ENCODE assay signal across 1 cellular context in genomic region chr11:69667619-69668604, GRCh38.
A peak's percentile ranks its signal among the peaks of the same experiment; 100 is the strongest.
TF ChIP-seq lines count a peak whose summit lies in the region.

No MANE protein-coding gene starts in this region.

TF ChIP-seq in HepG2, 621 proteins besides CTCF, POLR2A, EP300 and RAD21 (continued from another document and continues in another):
- TF ChIP-seq NFAT5 (CRISPR knock-in tag; IDR thresholded peaks at IDR 0.05) (peak; percentile 96), MIER2 (CRISPR knock-in tag; IDR thresholded peaks at IDR 0.05) (peak; percentile 68), ZNF598 (CRISPR knock-in tag; IDR thresholded peaks at IDR 0.05; ENCODE audit: borderline replicate concordance) (peak; percentile 81; the same call in 1 of the 2 replicates), RARG (CRISPR knock-in tag; IDR thresholded peaks at IDR 0.05; ENCODE audit: low read depth) (no peak), MTF2 (CRISPR knock-in tag; IDR thresholded peaks at IDR 0.05; ENCODE audit: borderline replicate concordance) (no peak), ZNF746 (CRISPR knock-in tag; IDR thresholded peaks at IDR 0.05) (peak; percentile 85), ZNF605 (CRISPR knock-in tag; IDR thresholded peaks at IDR 0.05) (peak; percentile 99), ELF1 (CRISPR knock-in tag; IDR thresholded peaks at IDR 0.05) (peak; percentile 78), HES4 (CRISPR knock-in tag; IDR thresholded peaks at IDR 0.05; ENCODE audit: borderline replicate concordance) (no peak; the same call in 1 of the 2 replicates), MLLT10 (CRISPR knock-in tag; IDR thresholded peaks at IDR 0.05) (no peak), ZNF777 (CRISPR knock-in tag; IDR thresholded peaks at IDR 0.05) (0 out of 2 replicates have a peak, but pooled peaks have one; percentile 71), HMG20A (CRISPR knock-in tag; IDR thresholded peaks at IDR 0.05; ENCODE audit: borderline replicate concordance) (peak; percentile 37; the same call in 1 of the 2 replicates), ZNF274 (CRISPR knock-in tag; IDR thresholded peaks at IDR 0.05) (peak; percentile 78; the same call in 1 of the 2 replicates), ZBTB20 (CRISPR knock-in tag; IDR thresholded peaks at IDR 0.05; ENCODE audit: borderline replicate concordance, low read depth) (peak; percentile 91; the same call in 1 of the 2 replicates), SMC3 (IDR thresholded peaks at IDR 0.05; ENCODE audit: low read length) (no peak), PHF8 (CRISPR knock-in tag; IDR thresholded peaks at IDR 0.05) (peak; percentile 57), ZNF747 (CRISPR knock-in tag; IDR thresholded peaks at IDR 0.05; ENCODE audit: borderline replicate concordance) (peak; percentile 95; the same call in 1 of the 2 replicates), ZNF546 (CRISPR knock-in tag; conservative IDR thresholded peaks at IDR 0.05) (no peak), GMEB1 (CRISPR knock-in tag; IDR thresholded peaks at IDR 0.05; ENCODE audit: borderline replicate concordance) (peak; percentile 59; the same call in 1 of the 2 replicates), ZNF768 (CRISPR knock-in tag; IDR thresholded peaks at IDR 0.05) (peak; percentile 61), ZNF879 (CRISPR knock-in tag; IDR thresholded peaks at IDR 0.05) (0 out of 2 replicates have a peak, but pooled peaks have one; percentile 23), MAFG (CRISPR knock-in tag; IDR thresholded peaks at IDR 0.05) (no peak), RFX5 (IDR thresholded peaks at IDR 0.05; ENCODE audit: low read depth, low read length) (peak; percentile 77; the same call in 1 of the 2 replicates), ZNF781 (CRISPR knock-in tag; IDR thresholded peaks at IDR 0.05; ENCODE audit: borderline replicate concordance, not compliant biosample characterization) (peak; percentile 37), ZC3H13 (CRISPR knock-in tag; IDR thresholded peaks at IDR 0.05) (no peak), ZNF564 (CRISPR knock-in tag; IDR thresholded peaks at IDR 0.05) (0 out of 2 replicates have a peak, but pooled peaks have one; percentile 65), MTA1 (CRISPR knock-in tag; IDR thresholded peaks at IDR 0.05; ENCODE audit: borderline replicate concordance) (peak; percentile 92; the same call in 1 of the 2 replicates), ZFP37 (CRISPR knock-in tag; IDR thresholded peaks at IDR 0.05; ENCODE audit: borderline replicate concordance) (peak; percentile 96; the same call in 1 of the 2 replicates), ZNF580 (CRISPR knock-in tag; IDR thresholded peaks at IDR 0.05; ENCODE audit: borderline replicate concordance, low read depth) (peak; percentile 93; the same call in 1 of the 2 replicates), SP4 (CRISPR knock-in tag; IDR thresholded peaks at IDR 0.05) (no peak), GLMP (CRISPR knock-in tag; IDR thresholded peaks at IDR 0.05; ENCODE audit: borderline replicate concordance) (no peak), PCBP1 (IDR thresholded peaks at IDR 0.05; ENCODE audit: borderline replicate concordance, low read depth, low read length) (no peak), ZFP90 (CRISPR knock-in tag; IDR thresholded peaks at IDR 0.05; ENCODE audit: borderline replicate concordance) (0 out of 2 replicates have a peak, but pooled peaks have one; percentile 21), NFYB (CRISPR knock-in tag; IDR thresholded peaks at IDR 0.05) (no peak; the same call in 1 of the 2 replicates), AHR (CRISPR knock-in tag; IDR thresholded peaks at IDR 0.05) (peak; percentile 23; the same call in 1 of the 2 replicates), SOX13 (IDR thresholded peaks at IDR 0.05) (no peak), SOX13 (CRISPR knock-in tag; conservative IDR thresholded peaks at IDR 0.05 in 1 of 2, IDR thresholded peaks at IDR 0.05 in 1 of 2) (peak in 1 of 2 experiments; percentile 87; a peak in 2 of 4 replicates), PRPF4 (IDR thresholded peaks at IDR 0.05; ENCODE audit: low read depth, low read length, poor library complexity, severe bottlenecking) (no peak), YEATS2 (CRISPR knock-in tag; IDR thresholded peaks at IDR 0.05; ENCODE audit: borderline replicate concordance) (peak; percentile 68; the same call in 1 of the 2 replicates), MYNN (CRISPR knock-in tag; IDR thresholded peaks at IDR 0.05; ENCODE audit: low read depth) (no peak), SRSF9 (IDR thresholded peaks at IDR 0.05; ENCODE audit: borderline replicate concordance, insufficient read depth, low read depth, low read length, poor library complexity, severe bottlenecking) (no peak), ZNF674 (CRISPR knock-in tag; IDR thresholded peaks at IDR 0.05; ENCODE audit: low read depth) (0 out of 2 replicates have a peak, but pooled peaks have one; percentile 48), ZNF138 (CRISPR knock-in tag; IDR thresholded peaks at IDR 0.05; ENCODE audit: low read depth) (0 out of 2 replicates have a peak, but pooled peaks have one; percentile 45), ZXDC (CRISPR knock-in tag; IDR thresholded peaks at IDR 0.05) (no peak), ZNF34 (CRISPR knock-in tag; IDR thresholded peaks at IDR 0.05; ENCODE audit: borderline replicate concordance) (no peak), ZKSCAN8 (CRISPR knock-in tag; IDR thresholded peaks at IDR 0.05; ENCODE audit: borderline replicate concordance) (peak; percentile 88), EED (CRISPR knock-in tag; IDR thresholded peaks at IDR 0.05) (0 out of 2 replicates have a peak, but pooled peaks have one; percentile 18)
- TF ChIP-seq, protein P1, sequence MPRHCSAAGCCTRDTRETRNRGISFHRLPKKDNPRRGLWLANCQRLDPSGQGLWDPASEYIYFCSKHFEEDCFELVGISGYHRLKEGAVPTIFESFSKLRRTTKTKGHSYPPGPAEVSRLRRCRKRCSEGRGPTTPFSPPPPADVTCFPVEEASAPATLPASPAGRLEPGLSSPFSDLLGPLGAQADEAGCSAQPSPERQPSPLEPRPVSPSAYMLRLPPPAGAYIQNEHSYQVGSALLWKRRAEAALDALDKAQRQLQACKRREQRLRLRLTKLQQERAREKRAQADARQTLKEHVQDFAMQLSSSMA (CRISPR knock-in tag; IDR thresholded peaks at IDR 0.05) = peak; percentile 57
- TF ChIP-seq, protein P2, sequence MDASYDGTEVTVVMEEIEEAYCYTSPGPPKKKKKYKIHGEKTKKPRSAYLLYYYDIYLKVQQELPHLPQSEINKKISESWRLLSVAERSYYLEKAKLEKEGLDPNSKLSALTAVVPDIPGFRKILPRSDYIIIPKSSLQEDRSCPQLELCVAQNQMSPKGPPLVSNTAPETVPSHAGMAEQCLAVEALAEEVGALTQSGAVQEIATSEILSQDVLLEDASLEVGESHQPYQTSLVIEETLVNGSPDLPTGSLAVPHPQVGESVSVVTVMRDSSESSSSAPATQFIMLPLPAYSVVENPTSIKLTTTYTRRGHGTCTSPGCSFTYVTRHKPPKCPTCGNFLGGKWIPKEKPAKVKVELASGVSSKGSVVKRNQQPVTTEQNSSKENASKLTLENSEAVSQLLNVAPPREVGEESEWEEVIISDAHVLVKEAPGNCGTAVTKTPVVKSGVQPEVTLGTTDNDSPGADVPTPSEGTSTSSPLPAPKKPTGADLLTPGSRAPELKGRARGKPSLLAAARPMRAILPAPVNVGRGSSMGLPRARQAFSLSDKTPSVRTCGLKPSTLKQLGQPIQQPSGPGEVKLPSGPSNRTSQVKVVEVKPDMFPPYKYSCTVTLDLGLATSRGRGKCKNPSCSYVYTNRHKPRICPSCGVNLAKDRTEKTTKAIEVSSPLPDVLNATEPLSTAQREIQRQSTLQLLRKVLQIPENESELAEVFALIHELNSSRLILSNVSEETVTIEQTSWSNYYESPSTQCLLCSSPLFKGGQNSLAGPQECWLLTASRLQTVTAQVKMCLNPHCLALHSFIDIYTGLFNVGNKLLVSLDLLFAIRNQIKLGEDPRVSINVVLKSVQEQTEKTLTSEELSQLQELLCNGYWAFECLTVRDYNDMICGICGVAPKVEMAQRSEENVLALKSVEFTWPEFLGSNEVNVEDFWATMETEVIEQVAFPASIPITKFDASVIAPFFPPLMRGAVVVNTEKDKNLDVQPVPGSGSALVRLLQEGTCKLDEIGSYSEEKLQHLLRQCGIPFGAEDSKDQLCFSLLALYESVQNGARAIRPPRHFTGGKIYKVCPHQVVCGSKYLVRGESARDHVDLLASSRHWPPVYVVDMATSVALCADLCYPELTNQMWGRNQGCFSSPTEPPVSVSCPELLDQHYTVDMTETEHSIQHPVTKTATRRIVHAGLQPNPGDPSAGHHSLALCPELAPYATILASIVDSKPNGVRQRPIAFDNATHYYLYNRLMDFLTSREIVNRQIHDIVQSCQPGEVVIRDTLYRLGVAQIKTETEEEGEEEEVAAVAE (CRISPR knock-in tag; IDR thresholded peaks at IDR 0.05; ENCODE audit: borderline replicate concordance) = peak; percentile 69; the same call in 1 of the 2 replicates
- TF ChIP-seq, protein P3, sequence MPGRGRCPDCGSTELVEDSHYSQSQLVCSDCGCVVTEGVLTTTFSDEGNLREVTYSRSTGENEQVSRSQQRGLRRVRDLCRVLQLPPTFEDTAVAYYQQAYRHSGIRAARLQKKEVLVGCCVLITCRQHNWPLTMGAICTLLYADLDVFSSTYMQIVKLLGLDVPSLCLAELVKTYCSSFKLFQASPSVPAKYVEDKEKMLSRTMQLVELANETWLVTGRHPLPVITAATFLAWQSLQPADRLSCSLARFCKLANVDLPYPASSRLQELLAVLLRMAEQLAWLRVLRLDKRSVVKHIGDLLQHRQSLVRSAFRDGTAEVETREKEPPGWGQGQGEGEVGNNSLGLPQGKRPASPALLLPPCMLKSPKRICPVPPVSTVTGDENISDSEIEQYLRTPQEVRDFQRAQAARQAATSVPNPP (CRISPR knock-in tag; IDR thresholded peaks at IDR 0.05) = peak; percentile 58; the same call in 1 of the 2 replicates
